Comparison of ENCODE assay signal across 8 cellular contexts in the genomic region with DNA sequence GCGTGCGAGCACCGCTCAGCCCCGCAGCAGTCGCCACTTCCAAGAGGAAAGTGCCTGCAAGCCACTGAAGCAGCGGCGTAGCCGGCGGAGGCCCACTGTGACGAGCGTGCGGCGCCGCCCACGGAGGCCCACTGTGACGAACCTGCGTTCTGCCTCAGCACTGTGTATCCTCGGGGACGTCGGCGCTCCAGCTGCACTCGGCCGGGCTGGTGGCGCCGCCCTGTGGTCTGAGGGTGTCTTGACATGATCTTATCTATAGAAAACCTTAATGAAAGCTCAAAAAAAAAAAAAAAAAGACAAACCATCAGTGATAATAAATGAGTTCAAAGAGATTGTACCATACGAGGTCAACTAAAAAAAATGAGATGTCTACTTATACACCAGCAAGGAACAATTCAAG. TPM values are rescaled to one million over a fixed set of nuclear protein-coding genes. Genes with fewer than 3 reads are reported as not detected.
DNase-seq lines count a peak whose midpoint lies in the region; ATAC-seq, FAIRE-seq and TF ChIP-seq lines count a peak whose summit lies in the region.
"Not testable (repeated sequence)": the region's sequence is repeated elsewhere in the genome, so short reads cannot be mapped to it uniquely, and the experiment has no call there.

Gene RGPD8 (minus strand): TSS at position 166 of the 400 bp plus-strand sequence. CDS start 192 bp downstream, outside the sequence.

- not testable (repeated sequence) for H3K27ac ChIP-seq in DND-41 (ENCODE audit: low read length); GM12878 (ENCODE audit: control insufficient read depth, insufficient read depth)
- H3K27ac ChIP-seq in heart right ventricle = peak within 1 kb of the TSS in 9 of 10 donors; percentile 61 to 94 (median 84)

- peak; percentile 76 for TF ChIP-seq RAD21 in GM12878 (IDR thresholded peaks at IDR 0.05; ENCODE audit: insufficient read depth, low read depth, low read length)

- not testable (repeated sequence) for H3K36me3 ChIP-seq in DND-41 (ENCODE audit: insufficient read depth, low read length); GM12878 (ENCODE audit: control insufficient read depth in 2 of 2, insufficient read depth in 2 of 2, low read length in 1 of 2); heart right ventricle

- not testable (repeated sequence) for H3K36me3 Mint-ChIP-seq in WTC11; osteocyte (ENCODE audit: unreplicated experiment); stimulated activated memory B cell treated with anti-CD40 and anti-IgM and Interleukin-4, amounts not matched to agents 10 μg/mL and 1 μg/mL and 100 μg/mL, for 72 hours

- ATAC-seq in DND-41 (ENCODE audit: insufficient read depth, low read depth) (peak; percentile 98), GM21526 (IDR thresholded peaks at IDR 0.05; ENCODE audit: low FRiP score, unreplicated experiment) (peak; percentile 95), HG03565 (IDR thresholded peaks at IDR 0.05; ENCODE audit: unreplicated experiment) (peak; percentile 81), WTC11 (peak; percentile 86), GM12878 (peak; percentile 98), heart right ventricle (peak; percentile 98 to 99 (median 99))
- peak; percentile 98 for ATAC-seq in stimulated activated memory B cell treated with anti-CD40 and anti-IgM and Interleukin-4, amounts not matched to agents 10 μg/mL and 1 μg/mL and 100 μg/mL, for 72 hours

- not testable (repeated sequence) for H2AFZ ChIP-seq in DND-41 (ENCODE audit: low read depth, low read length)
- peak within 1 kb of the TSS; percentile 23; the same call in 1 of the 2 replicates for H2AFZ ChIP-seq in GM12878 (ENCODE audit: control insufficient read depth, low read depth, low read length)

- H3K27me3 Mint-ChIP-seq in WTC11 (ENCODE audit: low read depth) = peaks cover 10% of the 10 kb centered on the region
- H3K27me3 Mint-ChIP-seq in osteocyte (ENCODE audit: unreplicated experiment) = not testable (repeated sequence)
- peaks cover 33% of the 10 kb centered on the region for H3K27me3 Mint-ChIP-seq in stimulated activated memory B cell treated with anti-CD40 and anti-IgM and Interleukin-4, amounts not matched to agents 10 μg/mL and 1 μg/mL and 100 μg/mL, for 72 hours

- H4K20me1 ChIP-seq in DND-41 (ENCODE audit: insufficient read depth, low read length); GM12878 (ENCODE audit: control insufficient read depth, insufficient read depth): not testable (repeated sequence)

- not testable (repeated sequence) for TF ChIP-seq EP300 in GM12878 (IDR thresholded peaks at IDR 0.05; ENCODE audit: borderline replicate concordance in 1 of 2, control insufficient read depth in 1 of 2, low read depth in 2 of 2, low read length in 2 of 2)

- RAD21 ChIA-PET in GM12878 (lab: Charles Lee; ENCODE audit: unreplicated experiment) = interaction anchor here (0.6 to 1.0 kb wide), 6 partner anchors 174 to 534 kb away, joined by 3 to 10 read pairs (median 3); partner anchors contain the start of gene ZC3H8

- H3K27me3 ChIP-seq in DND-41 (ENCODE audit: insufficient read depth, low read length, poor library complexity); GM12878 (replicated peaks in 1 of 2; ENCODE audit: control insufficient read depth in 2 of 2, insufficient read depth in 2 of 2, low read length in 1 of 2): not testable (repeated sequence)
- H3K27me3 ChIP-seq in heart right ventricle = peaks cover 0 to 14% (median 4%) of the 10 kb centered on the region in 7 donors

- not testable (repeated sequence) for H3K79me2 ChIP-seq in DND-41 (ENCODE audit: insufficient read depth, low read length); GM12878 (ENCODE audit: control insufficient read depth, insufficient read depth, low read length)

- H3K4me1 Mint-ChIP-seq in WTC11; osteocyte (ENCODE audit: unreplicated experiment): not testable (repeated sequence)
- peaks cover 21% of the 10 kb centered on the region for H3K4me1 Mint-ChIP-seq in stimulated activated memory B cell treated with anti-CD40 and anti-IgM and Interleukin-4, amounts not matched to agents 10 μg/mL and 1 μg/mL and 100 μg/mL, for 72 hours

- peak; percentile 80 for DNase-seq in DND-41
- peak; percentile 88 for DNase-seq in WTC11 (ENCODE audit: low spot score)
- DNase-seq in GM12878 (ENCODE audit: low read depth, low spot score) = peak; percentile 48
- peak; percentile 87 to 88 for DNase-seq in heart right ventricle
- peak; percentile 96 for DNase-seq in osteocyte (ENCODE audit: extremely low spot score, unreplicated experiment)

- CTCF ChIA-PET in WTC11 (lab: Charles Lee) = interaction anchor here (0.6 to 1.7 kb wide), 8 partner anchors 18 to 312 kb away, joined by 3 to 15 read pairs (median 4); no protein-coding TSS in a partner anchor
- CTCF ChIA-PET in GM12878 (lab: Yijun Ruan, JAX) = interaction anchor here (1.5 to 1.6 kb wide), 3 partner anchors 173 to 546 kb away, joined by 4 to 8 read pairs (median 7); no protein-coding TSS in a partner anchor

- not testable (repeated sequence) for H3K4me3 ChIP-seq in DND-41 (ENCODE audit: low read depth in 1 of 2, low read length in 2 of 2)
- H3K4me3 ChIP-seq in GM12878 (peak within 1 kb of the TSS; percentile 64; the same call in 1 of the 2 replicates), heart right ventricle (peak within 1 kb of the TSS; percentile 22 to 62 (median 60))

- H3K4me3 Mint-ChIP-seq in WTC11 (peak within 1 kb of the TSS; percentile 70), osteocyte (ENCODE audit: unreplicated experiment) (peak within 1 kb of the TSS; percentile 69)
- H3K4me3 Mint-ChIP-seq in stimulated activated memory B cell treated with anti-CD40 and anti-IgM and Interleukin-4, amounts not matched to agents 10 μg/mL and 1 μg/mL and 100 μg/mL, for 72 hours = peak within 1 kb of the TSS; percentile 83

- SMC1A ChIA-PET in GM12878 (lab: Charles Lee; ENCODE audit: uncharacterized antibody, unreplicated experiment) = interaction anchor here (1.0 kb wide), 1 partner anchor 174 kb away, joined by 4 read pairs; no protein-coding TSS in a partner anchor

- intact Hi-C loops in GM12878 (cut with micrococcal nuclease; ENCODE audit: unreplicated experiment) (loop anchor here (5.0 to 10.0 kb wide), 3 partner anchors 156 to 549 kb away; partner anchors contain the start of genes ANAPC1, ZC3H6 and ZC3H8), heart right ventricle (cut with DNase I) (loop anchor here in 5 of 10 donors (5.0 to 10.0 kb wide), 4 partner anchors 176 to 311 kb away; partner anchors contain the start of gene ZC3H8 (in 2 of the 5))

- TF ChIP-seq POLR2A in GM12878 (IDR thresholded peaks at IDR 0.05; ENCODE audit: low read depth, low read length) = 0 out of 2 replicates have a peak, but pooled peaks have one; percentile 44

- H3K4me1 ChIP-seq in DND-41 (ENCODE audit: insufficient read depth, low read length); GM12878 (ENCODE audit: control insufficient read depth, insufficient read depth, low read length): not testable (repeated sequence)
- H3K4me1 ChIP-seq in heart right ventricle = peaks cover 0 to 14% (median 4%) of the 10 kb centered on the region in 9 donors

- BruUV-seq in GM12878 (replicated peaks; lab: Mats Ljungman, UMichigan) = not testable (repeated sequence)

- not testable (repeated sequence) for H3K9me3 ChIP-seq in DND-41 (ENCODE audit: insufficient read depth, low read length, severe bottlenecking); GM12878 (replicated peaks; ENCODE audit: control insufficient read depth, insufficient read depth, low read length); heart right ventricle

- not testable (repeated sequence) for H3K9me3 Mint-ChIP-seq in WTC11; osteocyte (ENCODE audit: unreplicated experiment); stimulated activated memory B cell treated with anti-CD40 and anti-IgM and Interleukin-4, amounts not matched to agents 10 μg/mL and 1 μg/mL and 100 μg/mL, for 72 hours

- in situ Hi-C loops in GM12878 (cut with MboI) = not testable (repeated sequence)

- POLR2A ChIA-PET in WTC11 (lab: Charles Lee) = interaction anchor here (0.6 to 0.8 kb wide), 3 partner anchors 174 to 312 kb away, joined by 3 to 7 read pairs (median 3); no protein-coding TSS in a partner anchor
- POLR2A ChIA-PET in GM12878 (lab: Charles Lee) = interaction anchor here (0.6 kb wide), 2 partner anchors 300 to 355 kb away, joined by 4 to 5 read pairs; no protein-coding TSS in a partner anchor

- not testable (repeated sequence) for H3K27ac Mint-ChIP-seq in WTC11; osteocyte (ENCODE audit: unreplicated experiment)
- H3K27ac Mint-ChIP-seq in stimulated activated memory B cell treated with anti-CD40 and anti-IgM and Interleukin-4, amounts not matched to agents 10 μg/mL and 1 μg/mL and 100 μg/mL, for 72 hours = peak within 1 kb of the TSS; percentile 81

- not testable (repeated sequence) for FAIRE-seq in GM12878 (lab: Jason Lieb, UNC)

- WGBS in GM12878 (ENCODE audit: insufficient coverage, insufficient replicate concordance, low lambda C conversion rate, missing lambda C conversion rate) = under 1% methylated on average over 17 of the region's 26 CpGs
- WGBS in heart right ventricle, 2 donors = 0% methylated on average over 13 to 14 of the region's 26 CpGs

- TF ChIP-seq CTCF in DND-41 (IDR thresholded peaks at IDR 0.05; ENCODE audit: borderline replicate concordance, extremely low read depth, low read length, poor library complexity, severe bottlenecking) (peak; percentile 48), WTC11 (IDR thresholded peaks at IDR 0.05) (peak; percentile 62), GM12878 (IDR thresholded peaks at IDR 0.05 in 2 of 3, conservative IDR thresholded peaks at IDR 0.05 in 1 of 3; ENCODE audit: control insufficient read depth in 2 of 3, extremely low read depth in 1 of 3, insufficient read depth in 1 of 3, low read depth in 3 of 3, low read length in 3 of 3) (peak; percentile 30 to 55 (median 50); a peak in 5 of 6 replicates), heart right ventricle (IDR thresholded peaks at IDR 0.05) (peak; percentile 18 to 74 (median 60)), osteocyte (IDR thresholded peaks at IDR 0.05) (peak; percentile 66)

- H3K4me2 ChIP-seq in DND-41 (ENCODE audit: insufficient read depth, low read length) = peak within 1 kb of the TSS; percentile 36; the same call in 1 of the 2 replicates
- H3K4me2 ChIP-seq in GM12878 (ENCODE audit: control insufficient read depth, insufficient read depth) = not testable (repeated sequence)

- not testable (repeated sequence) for H3K9ac ChIP-seq in DND-41 (ENCODE audit: low read depth, low read length); GM12878 (ENCODE audit: control insufficient read depth, insufficient read depth, low read length)

RNA-seq across cellular contexts. Expression of gene RGPD8, which starts in this region (rescaled TPM):
- total RNA-seq in WTC11 (2021) (8.3 to 8.9 TPM (median 8.3 TPM) in 3 replicates), GM12878 (2014; rRNA removed) (6.4 and 7.4 TPM in 2 replicates), GM12878 (2014; rRNA removed; fragmentation: Illumina TruSeq; extraction: Trizol) (9.6 and 11.1 TPM in 2 replicates), GM12878 (2021) (6.5 and 7.3 TPM in 2 replicates), heart right ventricle (1 to 10 TPM; 4.1 to 9.1 (median 7.6) TPM), osteocyte (8.6 and 9.6 TPM in 2 replicates)
- total RNA-seq in GM12878 (2013; cell fraction: nucleolus; rRNA removed) = 121 TPM in 2 replicates
- polyA plus RNA-seq in GM12878 (2011; ENCODE audit: low read depth) = 1.0 TPM
- polyA plus RNA-seq in GM12878 (2011; rRNA removed) (2.2 and 3.1 TPM in 2 replicates), GM12878 (2014; fragmentation: Illumina TruSeq; extraction: Trizol) (6.1 and 8.6 TPM in 2 replicates), GM12878 (2014; fragmentation: Nextera tagmentation; extraction: Ambion mirVana) (under 1 TPM; 0.24 to 0.40 TPM), GM12878 (2014; rRNA removed) (3.5 and 3.6 TPM in 2 replicates), GM12878 (2016; fragmentation: Nextera tagmentation; extraction: Ambion mirVana) (1 to 10 TPM; 4.2 to 4.3 TPM), heart right ventricle (1 to 10 TPM in 1 of 2 donors, under 1 TPM in 1; 0.84 to 1.2 TPM)
- polyA plus RNA-seq in GM12878 (2011; cell fraction: cytosol; rRNA removed) = 0.43 and 0.52 TPM in 2 replicates
- 2.3 and 3.2 TPM in 2 replicates for polyA plus RNA-seq in GM12878 (2011; cell fraction: nucleus; rRNA removed)
- polyA plus RNA-seq in GM12878 (2012) = 1.8 TPM in 2 replicates
- 6.1 and 7.8 TPM in 2 replicates for polyA minus RNA-seq in GM12878 (2011; rRNA and poly(A)+ RNA removed)
- 1.5 and 1.6 TPM in 2 replicates for polyA minus RNA-seq in GM12878 (2011; cell fraction: cytosol; rRNA and poly(A)+ RNA removed)
- polyA minus RNA-seq in GM12878 (2011; cell fraction: nucleus; rRNA and poly(A)+ RNA removed) = 3.7 and 6.6 TPM in 2 replicates
